21 cellular contexts compared by ENCODE assay signal in genomic region chr16:50546125-50546524, GRCh38. TPM values are rescaled to one million over a fixed set of nuclear protein-coding genes. Genes with fewer than 3 reads are reported as not detected.
A peak's percentile ranks its signal among the peaks of the same experiment; 100 is the strongest.
DNase-seq lines count a peak whose midpoint lies in the region; ATAC-seq and TF ChIP-seq lines count a peak whose summit lies in the region.
"Had no signal": no experiment of that assay in that cellular context is flagged by ENCODE, and none has a peak within 500 bp of the region (broad histone marks: within the 10 kb centered on the region; RNA-seq: fewer than 3 reads in every experiment).

No MANE protein-coding gene starts in this region.

- CTCF ChIA-PET in CD4-positive, alpha-beta memory T cell (lab: Charles Lee; ENCODE audit: partially characterized antibody): no interaction called here

- H3K4me1 ChIP-seq in CD4-positive, alpha-beta memory T cell (ENCODE audit: insufficient read depth, low read length): peaks cover 30% of the 10 kb centered on the region
- peaks cover 17% of the 10 kb centered on the region for H3K4me1 ChIP-seq in mesendoderm (ENCODE audit: control insufficient read depth, low read depth, low read length)
- H3K4me1 ChIP-seq in neural progenitor cell: peaks cover 13% of the 10 kb centered on the region

- H3K4me2 ChIP-seq in mesendoderm (ENCODE audit: low read length) (no peak overlapping the region), neural progenitor cell (no peak overlapping the region)

- no peak overlapping the region for H3K18ac ChIP-seq in mesendoderm (ENCODE audit: low read length)

- no peak for ATAC-seq in T-helper 17 cell
- no peak for ATAC-seq in GM21381 (IDR thresholded peaks at IDR 0.05; ENCODE audit: unreplicated experiment)
- ATAC-seq in GM18861 (IDR thresholded peaks at IDR 0.05; ENCODE audit: unreplicated experiment): no peak

- no peaks in the 10 kb centered on the region for H3K79me1 ChIP-seq in mesendoderm (ENCODE audit: low read length)

- H3K4me3 Mint-ChIP-seq in CD4-positive, alpha-beta memory T cell: peak overlapping the region in 3 of 8 donors; percentile 25 to 54 (median 37)
- H3K4me3 Mint-ChIP-seq in T-helper 17 cell: no peak overlapping the region
- peak overlapping the region; percentile 3 for H3K4me3 Mint-ChIP-seq in neural progenitor cell

- H3K27ac Mint-ChIP-seq in CD4-positive, alpha-beta memory T cell: peak overlapping the region in 5 of 7 donors; percentile 2 to 94 (median 77)
- H3K27ac Mint-ChIP-seq in T-helper 17 cell (peak overlapping the region; percentile 14), neural progenitor cell (no peak overlapping the region)

- H3K9me3 Mint-ChIP-seq in CD4-positive, alpha-beta memory T cell: peaks cover 0 to 13% (median 4%) of the 10 kb centered on the region in 8 donors
- peaks cover 3% of the 10 kb centered on the region for H3K9me3 Mint-ChIP-seq in neural progenitor cell

- no peaks in the 10 kb centered on the region for H3K36me3 ChIP-seq in CD4-positive, alpha-beta memory T cell (ENCODE audit: insufficient read depth, low read length)
- H3K36me3 ChIP-seq in mesendoderm (ENCODE audit: control insufficient read depth, insufficient read depth, low read length) (no peaks in the 10 kb centered on the region), neural progenitor cell (no peaks in the 10 kb centered on the region)

- no peak overlapping the region for H2AFZ ChIP-seq in neural progenitor cell (replicated peaks)

- H2BK120ac ChIP-seq in mesendoderm (ENCODE audit: low read depth, low read length): no peak overlapping the region

- intact Hi-C loops in CD4-positive, alpha-beta memory T cell (cut with micrococcal nuclease): loop anchor here (5.0 to 10.0 kb wide), 6 partner anchors 56 to 519 kb away; partner anchors contain the start of genes ADCY7, CNEP1R1 and TENT4B

- H2AK5ac ChIP-seq in mesendoderm (ENCODE audit: low read length): no peak overlapping the region

- peaks cover 0 to 5% of the 10 kb centered on the region in 2 donors for H3K36me3 Mint-ChIP-seq in CD4-positive, alpha-beta memory T cell
- H3K36me3 Mint-ChIP-seq in T-helper 17 cell (ENCODE audit: low read depth): no peaks in the 10 kb centered on the region
- H3K36me3 Mint-ChIP-seq in neural progenitor cell: peaks cover 4% of the 10 kb centered on the region

- H2BK5ac ChIP-seq in mesendoderm (ENCODE audit: low read length): no peak overlapping the region

- H4K5ac ChIP-seq in mesendoderm (ENCODE audit: low read length): no peak overlapping the region

- no peaks in the 10 kb centered on the region for H3K27me3 Mint-ChIP-seq in CD4-positive, alpha-beta memory T cell
- H3K27me3 Mint-ChIP-seq in T-helper 17 cell: no peaks in the 10 kb centered on the region
- H3K27me3 Mint-ChIP-seq in neural progenitor cell (ENCODE audit: insufficient read depth, low read depth): peaks cover 11% of the 10 kb centered on the region

- no peak overlapping the region for H4K8ac ChIP-seq in mesendoderm (ENCODE audit: low read depth, low read length)

- H3K9ac ChIP-seq in mesendoderm (ENCODE audit: low read length) (no peak overlapping the region), neural progenitor cell (no peak overlapping the region)

- peak overlapping the region; percentile 4 for H3K56ac ChIP-seq in mesendoderm (ENCODE audit: low read length)

- TF ChIP-seq CTCF in neural progenitor cell (IDR thresholded peaks at IDR 0.05): no peak

- H3K4ac ChIP-seq in mesendoderm (ENCODE audit: low read depth, low read length): no peak overlapping the region

- H2BK15ac ChIP-seq in mesendoderm (replicated peaks; ENCODE audit: low read depth): no peak overlapping the region

- peaks cover 12% of the 10 kb centered on the region for H3F3A ChIP-seq in neural progenitor cell (ENCODE audit: low read depth)

- H3K9me3 ChIP-seq in CD4-positive, alpha-beta memory T cell (ENCODE audit: control insufficient read depth in 1 of 2, low read length in 2 of 2): no peaks in the 10 kb centered on the region
- H3K9me3 ChIP-seq in T-helper 17 cell (ENCODE audit: control insufficient read depth, low read length, poor library complexity, severe bottlenecking): no peaks in the 10 kb centered on the region
- H3K9me3 ChIP-seq in neural progenitor cell (ENCODE audit: low read depth): no peaks in the 10 kb centered on the region

- H3K79me2 ChIP-seq in mesendoderm (ENCODE audit: control insufficient read depth, insufficient read depth, low read length) (peaks cover 13% of the 10 kb centered on the region), neural progenitor cell (ENCODE audit: low read depth) (no peaks in the 10 kb centered on the region)

- peaks cover 18% of the 10 kb centered on the region for H4K20me1 ChIP-seq in neural progenitor cell (ENCODE audit: low read depth)

- H3K4me1 Mint-ChIP-seq in CD4-positive, alpha-beta memory T cell: peaks cover 14 to 35% (median 25%) of the 10 kb centered on the region in 4 donors
- H3K4me1 Mint-ChIP-seq in T-helper 17 cell (peaks cover 22% of the 10 kb centered on the region), neural progenitor cell (peaks cover 59% of the 10 kb centered on the region)

- WGBS in mesendoderm (ENCODE audit: extremely low coverage, insufficient coverage, low lambda C conversion rate): no CpG with 5 or more reads among the region's 2 CpGs

- peak in 1 of 5 donors; percentile 8 for DNase-seq in CD4-positive, alpha-beta memory T cell
- DNase-seq in T-helper 17 cell (no peak), mesendoderm (no peak), neural progenitor cell (ENCODE audit: low spot score) (no peak), nucleus accumbens (lab: John Stamatoyannopoulos, UW) (no peak)
- DNase-seq: C1 segment of cervical spinal cord, DMS53, GOT3, HCEC 1CT, NCI-H1092, NCI-H1436, NCI-H187 treated with DMSO at 0.1 percent for 48 hours, NCI-H2107, NCI-H446, NCI-H524 treated with DMSO at 0.1 percent for 48 hours, NCI-H774, SIG-M5 had no signal

- POLR2A ChIA-PET in CD4-positive, alpha-beta memory T cell (lab: Charles Lee; ENCODE audit: partially characterized antibody): no interaction called here

- H3K27ac ChIP-seq in CD4-positive, alpha-beta memory T cell (ENCODE audit: low read depth, low read length): no peak overlapping the region
- H3K27ac ChIP-seq in mesendoderm (ENCODE audit: low read depth, low read length): no peak overlapping the region
- H3K27ac ChIP-seq in neural progenitor cell: no peak overlapping the region
- H3K27ac ChIP-seq: HL-60, SK-N-MC had no signal

- H3K27me3 ChIP-seq in CD4-positive, alpha-beta memory T cell (ENCODE audit: insufficient read depth, low read length): no peaks in the 10 kb centered on the region
- H3K27me3 ChIP-seq in mesendoderm (ENCODE audit: insufficient read depth, low read length, poor library complexity) (no peaks in the 10 kb centered on the region), neural progenitor cell (peaks cover 81% of the 10 kb centered on the region)

- no peak overlapping the region for H3K4me3 ChIP-seq in CD4-positive, alpha-beta memory T cell (ENCODE audit: low read length in 2 of 2)
- H3K4me3 ChIP-seq in mesendoderm (ENCODE audit: low read length): no peak overlapping the region
- H3K4me3 ChIP-seq in neural progenitor cell: no peak overlapping the region
- H3K4me3 ChIP-seq: SK-N-MC had no signal

- H3K23ac ChIP-seq in mesendoderm (ENCODE audit: low read length): no peak overlapping the region

RNA-seq across cellular contexts. Expression of gene NKD1, which starts 2.1 kb away (rescaled TPM):
- 1 to 10 TPM; 3.8 to 4.6 TPM for total RNA-seq in CD4-positive, alpha-beta memory T cell
- under 1 TPM in 1 of 2 donors, not detected in 1; 0.48 TPM for polyA plus RNA-seq in CD4-positive, alpha-beta memory T cell
- total RNA-seq in T-helper 17 cell (1 to 10 TPM; 1.5 to 2.8 TPM), neural progenitor cell (ENCODE audit: low replicate concordance) (3.3 and 5.3 TPM in 2 replicates)
- 8.8 TPM for polyA plus RNA-seq in mesendoderm (2013, experiment 1 of 2)
- 7.9 TPM for polyA plus RNA-seq in mesendoderm (2013, experiment 2 of 2)
